In genomic region chr17:61398721-61399130, GRCh38 we compare ENCODE assay signal across 9 cellular contexts. TPM values are rescaled to one million over a fixed set of nuclear protein-coding genes. Genes with fewer than 3 reads are reported as not detected.
A peak's percentile ranks its signal among the peaks of the same experiment; 100 is the strongest.
DNase-seq lines count a peak whose midpoint lies in the region; ATAC-seq and TF ChIP-seq lines count a peak whose summit lies in the region.
"Had no signal": no experiment of that assay in that cellular context is flagged by ENCODE, and none has a peak within 500 bp of the region (broad histone marks: within the 10 kb centered on the region; RNA-seq: fewer than 3 reads in every experiment).

No MANE protein-coding gene starts in this region.

- no peak for TF ChIP-seq POLR2A in gastrocnemius medialis (IDR thresholded peaks at IDR 0.05)

- no peaks in the 10 kb centered on the region for H3K79me1 ChIP-seq in H9 (ENCODE audit: insufficient read depth, low read depth, low read length, poor library complexity, severe bottlenecking)

- H3K9me3 ChIP-seq in H9 (ENCODE audit: control insufficient read depth, low read depth, low read length) (no peaks in the 10 kb centered on the region), gastrocnemius medialis (no peaks in the 10 kb centered on the region)

- TF ChIP-seq CTCF in H9 (conservative IDR thresholded peaks at IDR 0.05) (no peak), WI38 (IDR thresholded peaks at IDR 0.05; ENCODE audit: low read depth, low read length) (no peak), glutamatergic neuron (IDR thresholded peaks at IDR 0.05; ENCODE audit: partially characterized antibody, unreplicated experiment) (no peak), gastrocnemius medialis (IDR thresholded peaks at IDR 0.05 in 4 of 5, conservative IDR thresholded peaks at IDR 0.05 in 1 of 5) (no peak)

- no peak overlapping the region for H4K5ac ChIP-seq in H9 (ENCODE audit: insufficient read length, low read depth, low read length)

- DNase-seq in H9 (no peak), glutamatergic neuron (no peak), gastrocnemius medialis (no peak), D341Med (ENCODE audit: low spot score) (no peak)

- peak overlapping the region; percentile 85 for H3K4me3 ChIP-seq in WI38 (ENCODE audit: low read depth, low read length)
- peak overlapping the region; percentile 56 to 78 (median 64) for H3K4me3 ChIP-seq in gastrocnemius medialis

- H3K4me2 ChIP-seq in H9 (ENCODE audit: insufficient read depth, insufficient read length, low read length): no peak overlapping the region

- no peak overlapping the region for H3K18ac ChIP-seq in H9 (ENCODE audit: insufficient read length, low read depth, low read length)

- H3K4me3 Mint-ChIP-seq in H9 (peak overlapping the region; percentile 38 to 76; a peak in 4 of 5 replicates), glutamatergic neuron (ENCODE audit: unreplicated experiment) (peak overlapping the region; percentile 91)

- in situ Hi-C loops in gastrocnemius medialis (cut with MboI; ENCODE audit: low sequenced_read_pairs in 4 of 4): loop anchor here (10.0 to 25.0 kb wide), 5 partner anchors 386 to 686 kb away; no protein-coding TSS in a partner anchor

- WGBS in H9 (ENCODE audit: extremely low coverage, insufficient read length, low lambda C conversion rate): no CpG with 5 or more reads among the region's 34 CpGs

- H3K23me2 ChIP-seq in H9 (ENCODE audit: insufficient read length, low read depth, low read length, poor library complexity, severe bottlenecking): peaks cover 8% of the 10 kb centered on the region

- H3K36me3 Mint-ChIP-seq in H9 (ENCODE audit: insufficient read depth in 1 of 3, low read depth in 3 of 3) (no peaks in the 10 kb centered on the region; a peak in 1 of 7 replicates), glutamatergic neuron (ENCODE audit: unreplicated experiment) (no peaks in the 10 kb centered on the region)

- H3K56ac ChIP-seq in H9 (ENCODE audit: insufficient read length, low read depth, low read length): no peak overlapping the region

- H2BK12ac ChIP-seq in H9 (ENCODE audit: insufficient read length, low read depth, low read length): no peak overlapping the region

- no peak overlapping the region for H3K27ac Mint-ChIP-seq in H9
- peak overlapping the region; percentile 68 for H3K27ac Mint-ChIP-seq in glutamatergic neuron (ENCODE audit: unreplicated experiment)

- peaks cover 1% of the 10 kb centered on the region for H4K20me1 ChIP-seq in H9 (ENCODE audit: control insufficient read depth, insufficient read depth, insufficient read length)

- H3K79me2 ChIP-seq in H9 (ENCODE audit: insufficient read depth, low read length): no peaks in the 10 kb centered on the region

- no peak overlapping the region for H2BK120ac ChIP-seq in H9 (ENCODE audit: low read depth, low read length, poor library complexity, severe bottlenecking)

- H3K9me3 Mint-ChIP-seq in H9 (peaks cover 0 to 5% of the 10 kb centered on the region in 2 experiments; a peak in 4 of 5 replicates), glutamatergic neuron (ENCODE audit: unreplicated experiment) (peaks cover 24% of the 10 kb centered on the region)

- H3K9ac ChIP-seq in H9 (ENCODE audit: extremely low read depth, insufficient read length, low read length): no peak overlapping the region

- H3K4me1 ChIP-seq in H9 (ENCODE audit: insufficient read depth, low read length) (no peaks in the 10 kb centered on the region), gastrocnemius medialis (peaks cover 22 to 32% of the 10 kb centered on the region in 2 donors)

- no peak overlapping the region for H3T11ph ChIP-seq in H9 (ENCODE audit: low read length)

- no peak overlapping the region for H2BK15ac ChIP-seq in H9 (ENCODE audit: low read depth, low read length)

- no peak overlapping the region for H4K91ac ChIP-seq in H9 (ENCODE audit: insufficient read length, low read depth, low read length)

- H3K4ac ChIP-seq in H9 (ENCODE audit: low read depth, low read length): no peak overlapping the region

- H3K4me1 Mint-ChIP-seq in H9: peaks cover 28 to 35% of the 10 kb centered on the region in 2 experiments
- H3K4me1 Mint-ChIP-seq in glutamatergic neuron (ENCODE audit: low read depth, unreplicated experiment): peaks cover 17% of the 10 kb centered on the region

- H3K27me3 ChIP-seq in H9 (ENCODE audit: insufficient read depth, low read length): peaks cover 85% of the 10 kb centered on the region
- H3K27me3 ChIP-seq in gastrocnemius medialis: peaks cover 70 to 78% (median 75%) of the 10 kb centered on the region in 3 donors

- intact Hi-C loops in gastrocnemius medialis (cut with DNase I; ENCODE audit: low total_unique reads): loop anchor here (10.0 kb wide), 1 partner anchor 264 kb away; no protein-coding TSS in a partner anchor

- no peak overlapping the region for H2AFZ ChIP-seq in H9 (ENCODE audit: low read length)

- no peak overlapping the region for H2BK5ac ChIP-seq in H9 (ENCODE audit: insufficient read length, low read length)

- H3K27ac ChIP-seq in H9 (ENCODE audit: insufficient read length, low read depth, low read length) (no peak overlapping the region), gastrocnemius medialis (peak overlapping the region; percentile 47 to 75 (median 64))

- H2BK20ac ChIP-seq in H9 (ENCODE audit: low read depth, low read length, poor library complexity, severe bottlenecking): no peak overlapping the region

- H2AK5ac ChIP-seq in H9 (ENCODE audit: insufficient read length, low read length): no peak overlapping the region

- no peak overlapping the region for H3K14ac ChIP-seq in H9 (ENCODE audit: insufficient read depth, low read length)

- no peak overlapping the region for H3K23ac ChIP-seq in H9 (ENCODE audit: insufficient read length, low read depth, low read length)

- H3K36me3 ChIP-seq in gastrocnemius medialis: no peaks in the 10 kb centered on the region

- H4K8ac ChIP-seq in H9 (replicated peaks; ENCODE audit: insufficient read length, low read depth, low read length): no peak overlapping the region

- H3K27me3 Mint-ChIP-seq in H9 (ENCODE audit: low read depth) (peaks cover 93% of the 10 kb centered on the region), glutamatergic neuron (ENCODE audit: unreplicated experiment) (peaks cover 48% of the 10 kb centered on the region)

- ATAC-seq in gastrocnemius medialis (no peak), HG03460 (IDR thresholded peaks at IDR 0.05; ENCODE audit: unreplicated experiment) (no peak), HG03135 (IDR thresholded peaks at IDR 0.05; ENCODE audit: unreplicated experiment) (no peak), HG02852 (IDR thresholded peaks at IDR 0.05; ENCODE audit: unreplicated experiment) (no peak)

RNA-seq across cellular contexts. Expression of gene TBX2, which starts 0.9 kb away (rescaled TPM):
- total RNA-seq in H9 (2021) (not detected in 2 replicates), glutamatergic neuron (ENCODE audit: unreplicated experiment) (5.4 TPM), gastrocnemius medialis (10 to 100 TPM in 1 of 4 donors, 1 to 10 TPM in 3; 4.2 to 10.4 (median 6.4) TPM)

RNA-seq across cellular contexts. Expression of gene TBX4, which starts 53.5 kb away (rescaled TPM):
- not detected in 2 replicates for total RNA-seq in H9 (2021)
- total RNA-seq in glutamatergic neuron (ENCODE audit: unreplicated experiment): not detected
- total RNA-seq in gastrocnemius medialis: not detected
- total RNA-seq: glomerular endothelial cell had no signal
